In genomic region chr2:182186132-182186735, GRCh38 we compare ENCODE assay signal across 8 cellular contexts.
A peak's percentile ranks its signal among the peaks of the same experiment; 100 is the strongest.
DNase-seq lines count a peak whose midpoint lies in the region; ATAC-seq and TF ChIP-seq lines count a peak whose summit lies in the region.

No MANE protein-coding gene starts in this region.

- H3K36me3 Mint-ChIP-seq in natural killer cell = no peaks in the 10 kb centered on the region
- no peaks in the 10 kb centered on the region for H3K36me3 Mint-ChIP-seq in natural killer cell treated with Interleukin-12 subunit alpha and Interleukin-12 subunit beta and Interleukin-15 and Interleukin-18, amount 100 ng/mL, for 72 hours
- H3K36me3 Mint-ChIP-seq in activated T-helper 2 cell treated with anti-CD3 and anti-CD28 coated beads, Interferon-gamma antibody, Interleukin-2, Interleukin-4, amounts not matched to agents 10 μg/mL and 5 μg/mL and 100 μg/mL, durations not matched to agents 14 hours and 24 hours and 36 hours (ENCODE audit: low read depth) = no peaks in the 10 kb centered on the region

- H3K9me3 ChIP-seq in liver (ENCODE audit: control insufficient read depth in 4 of 4, low read length in 3 of 4) = peaks cover 0 to 3% (median 0%) of the 10 kb centered on the region in 4 donors

- H3K27ac Mint-ChIP-seq in natural killer cell = no peak overlapping the region
- no peak overlapping the region for H3K27ac Mint-ChIP-seq in natural killer cell treated with Interleukin-12 subunit alpha and Interleukin-12 subunit beta and Interleukin-15 and Interleukin-18, amount 100 ng/mL, for 72 hours
- no peak overlapping the region for H3K27ac Mint-ChIP-seq in activated T-helper 2 cell treated with anti-CD3 and anti-CD28 coated beads, Interferon-gamma antibody, Interleukin-2, Interleukin-4, amounts not matched to agents 10 μg/mL and 5 μg/mL and 100 μg/mL, durations not matched to agents 14 hours and 24 hours and 36 hours

- peak; percentile 79 for TF ChIP-seq CTCF in natural killer cell (IDR thresholded peaks at IDR 0.05)
- peak; percentile 44 for TF ChIP-seq CTCF in cardiac fibroblast (IDR thresholded peaks at IDR 0.05; ENCODE audit: low read depth, low read length)
- peak; percentile 79 for TF ChIP-seq CTCF in liver (IDR thresholded peaks at IDR 0.05; ENCODE audit: low read depth, low read length, missing input control)

- peaks cover 0 to 5% of the 10 kb centered on the region in 2 donors for H3K27me3 Mint-ChIP-seq in natural killer cell (ENCODE audit: low read depth in 2 of 2)
- H3K27me3 Mint-ChIP-seq in natural killer cell treated with Interleukin-12 subunit alpha and Interleukin-12 subunit beta and Interleukin-15 and Interleukin-18, amount 100 ng/mL, for 72 hours = peaks cover 4 to 19% of the 10 kb centered on the region in 2 donors
- H3K27me3 Mint-ChIP-seq in activated T-helper 2 cell treated with anti-CD3 and anti-CD28 coated beads, Interferon-gamma antibody, Interleukin-2, Interleukin-4, amounts not matched to agents 10 μg/mL and 5 μg/mL and 100 μg/mL, durations not matched to agents 14 hours and 24 hours and 36 hours (ENCODE audit: low read depth) = no peaks in the 10 kb centered on the region

- WGBS in liver = 32% methylated on average over 4 of the region's 4 CpGs

- no peaks in the 10 kb centered on the region for H3K4me1 Mint-ChIP-seq in natural killer cell
- no peaks in the 10 kb centered on the region for H3K4me1 Mint-ChIP-seq in natural killer cell treated with Interleukin-12 subunit alpha and Interleukin-12 subunit beta and Interleukin-15 and Interleukin-18, amount 100 ng/mL, for 72 hours (ENCODE audit: low read depth in 2 of 2)
- H3K4me1 Mint-ChIP-seq in activated T-helper 2 cell treated with anti-CD3 and anti-CD28 coated beads, Interferon-gamma antibody, Interleukin-2, Interleukin-4, amounts not matched to agents 10 μg/mL and 5 μg/mL and 100 μg/mL, durations not matched to agents 14 hours and 24 hours and 36 hours (ENCODE audit: low read depth) = no peaks in the 10 kb centered on the region

- H3K4me3 Mint-ChIP-seq in natural killer cell = no peak overlapping the region
- no peak overlapping the region for H3K4me3 Mint-ChIP-seq in natural killer cell treated with Interleukin-12 subunit alpha and Interleukin-12 subunit beta and Interleukin-15 and Interleukin-18, amount 100 ng/mL, for 72 hours
- H3K4me3 Mint-ChIP-seq in activated T-helper 2 cell treated with anti-CD3 and anti-CD28 coated beads, Interferon-gamma antibody, Interleukin-2, Interleukin-4, amounts not matched to agents 10 μg/mL and 5 μg/mL and 100 μg/mL, durations not matched to agents 14 hours and 24 hours and 36 hours (ENCODE audit: low read depth) = no peak overlapping the region

- no peak for DNase-seq in natural killer cell
- DNase-seq in natural killer cell treated with Interleukin-12 subunit alpha and Interleukin-12 subunit beta and Interleukin-15 and Interleukin-18, amount 100 ng/mL, for 72 hours (ENCODE audit: low spot score) = no peak
- DNase-seq in NCI-H510A treated with DMSO at 0.1 percent for 48 hours (lab: John Stamatoyannopoulos, UW) = peak; percentile 95
- peak; percentile 61 to 65 for DNase-seq in cardiac fibroblast (ENCODE audit: low read depth in 2 of 2)
- no peak for DNase-seq in ureter (ENCODE audit: low spot score)
- no peak for DNase-seq in activated T-helper 2 cell treated with anti-CD3 and anti-CD28 coated beads, Interferon-gamma antibody, Interleukin-2, Interleukin-4, amounts not matched to agents 10 μg/mL and 5 μg/mL and 100 μg/mL, durations not matched to agents 14 hours and 24 hours and 36 hours (ENCODE audit: low spot score)

- H3K9me3 Mint-ChIP-seq in natural killer cell = peaks cover 3 to 4% of the 10 kb centered on the region in 2 donors
- no peaks in the 10 kb centered on the region for H3K9me3 Mint-ChIP-seq in natural killer cell treated with Interleukin-12 subunit alpha and Interleukin-12 subunit beta and Interleukin-15 and Interleukin-18, amount 100 ng/mL, for 72 hours
- H3K9me3 Mint-ChIP-seq in activated T-helper 2 cell treated with anti-CD3 and anti-CD28 coated beads, Interferon-gamma antibody, Interleukin-2, Interleukin-4, amounts not matched to agents 10 μg/mL and 5 μg/mL and 100 μg/mL, durations not matched to agents 14 hours and 24 hours and 36 hours = no peaks in the 10 kb centered on the region

- no peak overlapping the region for H3K27ac ChIP-seq in liver (ENCODE audit: low read depth in 1 of 2, low read length in 2 of 2)

- ATAC-seq in natural killer cell (peak in 1 of 3 donors; percentile 39), HG03175 (IDR thresholded peaks at IDR 0.05; ENCODE audit: unreplicated experiment) (peak; percentile 76)
- ATAC-seq in natural killer cell treated with Interleukin-12 subunit alpha and Interleukin-12 subunit beta and Interleukin-15 and Interleukin-18, amount 100 ng/mL, for 72 hours = no peak

- peak; percentile 84 to 86 for TF ChIP-seq RAD21 in liver (IDR thresholded peaks at IDR 0.05)

- H3K27me3 ChIP-seq in liver (ENCODE audit: control insufficient read depth in 4 of 4, insufficient read depth in 4 of 4, low read length in 3 of 4) = no peaks in the 10 kb centered on the region

- no peak overlapping the region for H3K4me3 ChIP-seq in cardiac fibroblast (replicated peaks in 1 of 2; ENCODE audit: low read depth in 2 of 2, low read length in 2 of 2)
- no peak overlapping the region for H3K4me3 ChIP-seq in liver (ENCODE audit: low read depth in 1 of 3, low read length in 3 of 3)

- no peaks in the 10 kb centered on the region for H3K36me3 ChIP-seq in liver (ENCODE audit: control insufficient read depth in 4 of 4, insufficient read depth in 3 of 4, low read depth in 1 of 4, low read length in 3 of 4)

- no peak overlapping the region for H3K9ac ChIP-seq in liver (ENCODE audit: low read depth in 1 of 2, low read length in 2 of 2)

- intact Hi-C loops in natural killer cell (cut with micrococcal nuclease) = loop anchor here (2.0 kb wide), 1 partner anchor 795 kb away; no protein-coding TSS in a partner anchor
- intact Hi-C loops in activated T-helper 2 cell treated with anti-CD3 and anti-CD28 coated beads, Interferon-gamma antibody, Interleukin-2, Interleukin-4, amounts not matched to agents 10 μg/mL and 5 μg/mL and 100 μg/mL, durations not matched to agents 14 hours and 24 hours and 36 hours (cut with micrococcal nuclease) = loop anchor here (2.0 to 5.0 kb wide), 2 partner anchors 465 to 796 kb away; no protein-coding TSS in a partner anchor

- H3K4me1 ChIP-seq in liver (ENCODE audit: control insufficient read depth in 4 of 4, insufficient read depth in 4 of 4, low read length in 3 of 4) = no peaks in the 10 kb centered on the region

TF ChIP-seq in liver, 16 proteins besides CTCF, POLR2A, EP300 and RAD21:
- TF ChIP-seq RXRA (IDR thresholded peaks at IDR 0.05) = no peak
- TF ChIP-seq NR2F2 (IDR thresholded peaks at IDR 0.05) = no peak
- TF ChIP-seq ATF3 (IDR thresholded peaks at IDR 0.05) = no peak
- no peak for TF ChIP-seq MAX (IDR thresholded peaks at IDR 0.05)
- TF ChIP-seq FOXA1 (IDR thresholded peaks at IDR 0.05) = no peak
- TF ChIP-seq SP1 (IDR thresholded peaks at IDR 0.05) = no peak

Comparison
In these comparisons a context has a peak if more than half of its experiments do, and no peak if none do; other contexts are left out.
1. DNase-seq: peak in NCI-H510A treated with DMSO at 0.1 percent for 48 hours (single experiment) and cardiac fibroblast (2 of 2); none in natural killer cell (single experiment), natural killer cell treated with Interleukin-12 subunit alpha and Interleukin-12 subunit beta and Interleukin-15 and Interleukin-18, amount 100 ng/mL, for 72 hours (single experiment), ureter (single experiment) and activated T-helper 2 cell treated with anti-CD3 and anti-CD28 coated beads, Interferon-gamma antibody, Interleukin-2, Interleukin-4, amounts not matched to agents 10 μg/mL and 5 μg/mL and 100 μg/mL, durations not matched to agents 14 hours and 24 hours and 36 hours (single experiment).
2. Peak in every context shown above with its lines, with median percentiles within 50 percentile points of each other: CTCF ChIP-seq.